Comparison of ENCODE assay signal across 15 cellular contexts in the genomic region with DNA sequence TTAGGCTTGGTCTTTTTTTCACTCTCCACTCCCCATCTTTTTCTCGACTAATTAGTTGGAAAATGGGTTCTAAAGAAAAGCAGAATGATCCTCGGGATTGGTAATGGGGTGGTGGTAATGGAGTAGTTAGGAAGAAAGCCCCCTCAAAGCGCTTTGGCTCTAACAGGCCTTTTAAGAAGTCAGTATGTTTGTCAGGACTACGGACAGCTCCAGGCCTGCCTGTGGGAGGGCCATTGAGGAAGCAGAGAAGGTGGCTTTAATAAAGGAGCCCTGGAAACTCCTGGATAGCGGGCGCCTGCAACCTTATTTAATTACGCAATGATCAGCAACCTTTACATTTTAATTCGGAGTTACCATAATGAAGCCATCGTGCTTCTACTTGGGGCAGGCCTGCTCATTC.
A peak's percentile ranks its signal among the peaks of the same experiment; 100 is the strongest.
DNase-seq lines count a peak whose midpoint lies in the region; ATAC-seq and TF ChIP-seq lines count a peak whose summit lies in the region.
"Had no signal": no experiment of that assay in that cellular context is flagged by ENCODE, and none has a peak within 500 bp of the region (broad histone marks: within the 10 kb centered on the region; RNA-seq: fewer than 3 reads in every experiment).

No MANE protein-coding gene starts in this region.

- POLR2A ChIA-PET in activated CD8-positive, alpha-beta T cell treated with anti-CD3 and anti-CD28 coated beads for 36 hours (lab: Charles Lee): no interaction called here
- POLR2A ChIA-PET in activated CD4-positive, alpha-beta memory T cell treated with anti-CD3 and anti-CD28 coated beads for 36 hours (lab: Charles Lee): no interaction called here

- H3K27me3 Mint-ChIP-seq in activated CD8-positive, alpha-beta T cell treated with anti-CD3 and anti-CD28 coated beads for 36 hours: peaks cover 2% of the 10 kb centered on the region
- H3K27me3 Mint-ChIP-seq in activated CD4-positive, alpha-beta memory T cell treated with anti-CD3 and anti-CD28 coated beads for 36 hours: peaks cover 1% of the 10 kb centered on the region

- CTCF ChIA-PET in activated CD8-positive, alpha-beta T cell treated with anti-CD3 and anti-CD28 coated beads for 36 hours (lab: Charles Lee): no interaction called here
- CTCF ChIA-PET in activated CD4-positive, alpha-beta memory T cell treated with anti-CD3 and anti-CD28 coated beads for 36 hours (lab: Charles Lee): no interaction called here

- no peaks in the 10 kb centered on the region for H3K36me3 Mint-ChIP-seq in activated CD8-positive, alpha-beta T cell treated with anti-CD3 and anti-CD28 coated beads for 36 hours (ENCODE audit: low read depth)
- H3K36me3 Mint-ChIP-seq in activated CD4-positive, alpha-beta memory T cell treated with anti-CD3 and anti-CD28 coated beads for 36 hours: no peaks in the 10 kb centered on the region

- ATAC-seq in activated CD8-positive, alpha-beta T cell treated with anti-CD3 and anti-CD28 coated beads for 36 hours: no peak
- no peak for ATAC-seq in HG03159 (IDR thresholded peaks at IDR 0.05; ENCODE audit: unreplicated experiment)
- ATAC-seq: activated CD4-positive, CD25-positive, alpha-beta regulatory T cell treated with anti-CD3 and anti-CD28 coated beads, Interleukin-2, amount 50 U/mL, for 24 hours; left colon had no signal

- in situ Hi-C loops in KBM-7 (cut with MboI; ENCODE audit: low pct_unique_long_range_greater_than_20kb, low sequenced_read_pairs): no loop called here

- peaks cover 9% of the 10 kb centered on the region for H3K9me3 Mint-ChIP-seq in activated CD8-positive, alpha-beta T cell treated with anti-CD3 and anti-CD28 coated beads for 36 hours
- H3K9me3 Mint-ChIP-seq in activated CD4-positive, alpha-beta memory T cell treated with anti-CD3 and anti-CD28 coated beads for 36 hours: no peaks in the 10 kb centered on the region

- DNase-seq in GM03348 (ENCODE audit: low spot score) (peak; percentile 13), KBM-7 (peak; percentile 15), myocyte (ENCODE audit: low read depth) (peak; percentile 27), SK-N-DZ (ENCODE audit: low spot score) (no peak), T-helper 1 cell (no peak)
- DNase-seq in activated CD8-positive, alpha-beta T cell treated with anti-CD3 and anti-CD28 coated beads for 36 hours: peak; percentile 4
- DNase-seq in activated CD4-positive, alpha-beta memory T cell treated with anti-CD3 and anti-CD28 coated beads for 36 hours: no peak
- DNase-seq: DMS153; left colon; nucleus accumbens; stimulated activated CD4-positive, alpha-beta T cell treated with anti-CD3 and anti-CD28 coated beads, Interleukin-2, amount 100 ng/mL, for 24 hours; stimulated activated naive CD4-positive, alpha-beta T cell treated with Interleukin-2 at 50 U/mL for 16 hours had no signal

- H3K4me3 Mint-ChIP-seq in activated CD8-positive, alpha-beta T cell treated with anti-CD3 and anti-CD28 coated beads for 36 hours: no peak overlapping the region
- no peak overlapping the region for H3K4me3 Mint-ChIP-seq in activated CD4-positive, alpha-beta memory T cell treated with anti-CD3 and anti-CD28 coated beads for 36 hours

- intact Hi-C loops in activated CD8-positive, alpha-beta T cell treated with anti-CD3 and anti-CD28 coated beads for 36 hours (cut with micrococcal nuclease): no loop called here
- intact Hi-C loops in activated CD4-positive, alpha-beta memory T cell treated with anti-CD3 and anti-CD28 coated beads for 36 hours (cut with micrococcal nuclease): no loop called here

- no peaks in the 10 kb centered on the region for H3K4me1 Mint-ChIP-seq in activated CD8-positive, alpha-beta T cell treated with anti-CD3 and anti-CD28 coated beads for 36 hours (ENCODE audit: low read depth)
- no peaks in the 10 kb centered on the region for H3K4me1 Mint-ChIP-seq in activated CD4-positive, alpha-beta memory T cell treated with anti-CD3 and anti-CD28 coated beads for 36 hours (ENCODE audit: low read depth)

- no peak overlapping the region for H3K27ac Mint-ChIP-seq in activated CD8-positive, alpha-beta T cell treated with anti-CD3 and anti-CD28 coated beads for 36 hours
- H3K27ac Mint-ChIP-seq in activated CD4-positive, alpha-beta memory T cell treated with anti-CD3 and anti-CD28 coated beads for 36 hours: no peak overlapping the region
- H3K27ac Mint-ChIP-seq: activated T-helper 2 cell treated with anti-CD3 and anti-CD28 coated beads, Interferon-gamma antibody, Interleukin-2, Interleukin-4, amounts not matched to agents 10 μg/mL and 5 μg/mL and 100 μg/mL, durations not matched to agents 14 hours and 24 hours and 36 hours had no signal

- TF ChIP-seq CTCF in activated CD8-positive, alpha-beta T cell treated with anti-CD3 and anti-CD28 coated beads for 36 hours (IDR thresholded peaks at IDR 0.05): no peak

Comparison
In these comparisons a context has a peak if more than half of its experiments do, and no peak if none do; other contexts are left out.
1. DNase-seq: peak in GM03348 (single experiment), KBM-7 (single experiment), activated CD8-positive, alpha-beta T cell treated with anti-CD3 and anti-CD28 coated beads for 36 hours (single experiment) and myocyte (single experiment); none in SK-N-DZ (single experiment), activated CD4-positive, alpha-beta memory T cell treated with anti-CD3 and anti-CD28 coated beads for 36 hours (single experiment) and T-helper 1 cell (0 of 5).